In the genomic region with DNA sequence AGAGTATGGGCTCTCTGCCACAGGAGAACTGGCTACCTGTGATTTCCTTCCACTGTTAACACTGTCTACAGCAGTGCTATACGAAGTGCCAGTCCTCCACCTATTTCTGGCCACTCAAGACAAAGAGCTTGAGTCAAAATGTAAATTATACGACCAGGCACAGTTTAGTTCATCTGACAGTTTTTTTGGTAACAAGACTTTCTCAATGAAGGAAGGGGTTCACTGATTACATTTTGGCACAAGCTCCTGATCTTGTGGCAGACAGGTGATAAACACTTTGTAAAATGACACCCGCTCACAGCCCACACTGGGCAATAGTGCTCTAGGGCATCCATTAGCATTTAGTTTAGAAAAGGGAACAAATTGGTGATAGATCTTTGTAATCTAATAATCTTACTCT, we compare ENCODE assay signal across 22 cellular contexts. TPM values are rescaled to one million over a fixed set of nuclear protein-coding genes. Genes with fewer than 3 reads are reported as not detected.
"Had no signal": no experiment of that assay in that cellular context is flagged by ENCODE, and none has a peak within 500 bp of the region (broad histone marks: within the 10 kb centered on the region; RNA-seq: fewer than 3 reads in every experiment).

No MANE protein-coding gene starts in this region.

- H3K27ac Mint-ChIP-seq: mesothelial cell of epicardium, neural progenitor cell, progenitor cell of endocrine pancreas, type B pancreatic cell had no signal

- H3K4me3 ChIP-seq: coronary artery, left lung, mucosa of descending colon, neural progenitor cell, right atrium auricular region, testis, tibial artery had no signal

- H3K4me1 Mint-ChIP-seq: naive B cell, neural progenitor cell had no signal

- DNase-seq: dermis blood vessel endothelial cell; effector memory CD4-positive, alpha-beta T cell; erythroblast; left lung; mesenchymal stem cell; mucosa of descending colon; naive B cell; stimulated activated CD4-positive, alpha-beta T cell treated with anti-CD3 and anti-CD28 coated beads, Interleukin-2, amount 100 ng/mL, for 24 hours; stimulated activated CD4-positive, alpha-beta T cell treated with anti-CD3 and anti-CD28 coated beads, Interleukin-4, amount 100 ng/mL, for 4 hours; stimulated activated naive CD4-positive, alpha-beta T cell; substantia nigra; testis; tibial artery had no signal

- H3K9me3 ChIP-seq: left lung, mucosa of descending colon, right atrium auricular region, testis, tibial artery had no signal

- ATAC-seq: left lung; mucosa of descending colon; natural killer cell treated with Interleukin-12 subunit alpha and Interleukin-12 subunit beta and Interleukin-15 and Interleukin-18, amount 100 ng/mL, for 72 hours; sciatic nerve had no signal

- H3K9me3 Mint-ChIP-seq: mesothelial cell of epicardium; naive B cell; natural killer cell treated with Interleukin-12 subunit alpha and Interleukin-12 subunit beta and Interleukin-15 and Interleukin-18, amount 100 ng/mL, for 72 hours; neural progenitor cell; type B pancreatic cell had no signal

- H3K4me1 ChIP-seq: left lung, neural progenitor cell, parathyroid adenoma, right atrium auricular region, testis, tibial artery had no signal

- H3K4me3 Mint-ChIP-seq: mesothelial cell of epicardium; naive B cell; natural killer cell treated with Interleukin-12 subunit alpha and Interleukin-12 subunit beta and Interleukin-15 and Interleukin-18, amount 100 ng/mL, for 72 hours; neural progenitor cell; type B pancreatic cell had no signal

- H3K27ac ChIP-seq: coronary artery, left lung, neural progenitor cell, parathyroid adenoma, right atrium auricular region, testis, tibial artery had no signal

- H3K27me3 Mint-ChIP-seq: naive B cell; natural killer cell treated with Interleukin-12 subunit alpha and Interleukin-12 subunit beta and Interleukin-15 and Interleukin-18, amount 100 ng/mL, for 72 hours; progenitor cell of endocrine pancreas; type B pancreatic cell had no signal

- H3K27me3 ChIP-seq: left lung, neural progenitor cell, right atrium auricular region, testis, tibial artery had no signal

RNA-seq across cellular contexts. Expression of a gene that starts 31.2 kb away (rescaled TPM):
- total RNA-seq: natural killer cell treated with Interleukin-12 subunit alpha and Interleukin-12 subunit beta and Interleukin-15 and Interleukin-18, amount 100 ng/mL, for 72 hours had no signal
